ENCODE assay signal across 23 cellular contexts in genomic region chr4:83782591-83782990, GRCh38.
DNase-seq lines count a peak whose midpoint lies in the region; ATAC-seq, FAIRE-seq and TF ChIP-seq lines count a peak whose summit lies in the region.
"Had no signal": no experiment of that assay in that cellular context is flagged by ENCODE, and none has a peak within 500 bp of the region (broad histone marks: within the 10 kb centered on the region; RNA-seq: fewer than 3 reads in every experiment).

No MANE protein-coding gene starts in this region.

- no peak overlapping the region for H3K4ac ChIP-seq in H1 (replicated peaks; ENCODE audit: insufficient read length, low read depth, low read length)
- no peak overlapping the region for H3K4ac ChIP-seq in trophoblast cell (ENCODE audit: low read depth, low read length)

- H3K4me3 Mint-ChIP-seq in WTC11 = no peak overlapping the region
- H3K4me3 Mint-ChIP-seq: CD8-positive, alpha-beta memory T cell had no signal

- H3K27ac ChIP-seq in H1 (ENCODE audit: low read depth, low read length) = no peak overlapping the region
- H3K27ac ChIP-seq in trophoblast cell (ENCODE audit: low read depth, low read length) = no peak overlapping the region
- H3K27ac ChIP-seq in coronary artery = no peak overlapping the region
- H3K27ac ChIP-seq: C4-2B, Peyer's patch, SJSA1 had no signal

- FAIRE-seq in RCC 7860 (lab: Jason Lieb, UNC) = peak; percentile 86
- FAIRE-seq in H1 (lab: Jason Lieb, UNC) = no peak
- FAIRE-seq: GM12878 had no signal

- no peak overlapping the region for H4K12ac ChIP-seq in trophoblast cell (ENCODE audit: low read depth, low read length)

- H2BK12ac ChIP-seq in H1 (ENCODE audit: low read depth, low read length) (no peak overlapping the region), trophoblast cell (ENCODE audit: low read length) (no peak overlapping the region)

- H2BK5ac ChIP-seq in H1 (ENCODE audit: low read depth, low read length) (no peak overlapping the region), trophoblast cell (ENCODE audit: low read depth, low read length, poor library complexity) (no peak overlapping the region)

- in situ Hi-C loops in KBM-7 (cut with MboI; ENCODE audit: low pct_unique_long_range_greater_than_20kb, low sequenced_read_pairs) = no loop called here

- no peaks in the 10 kb centered on the region for H3K79me1 ChIP-seq in H1 (ENCODE audit: low read depth, low read length)
- no peaks in the 10 kb centered on the region for H3K79me1 ChIP-seq in trophoblast cell (ENCODE audit: low read length)

- no peak overlapping the region for H3K4me2 ChIP-seq in H1 (ENCODE audit: insufficient read depth in 1 of 2, low read depth in 2 of 2, low read length in 2 of 2)
- no peak overlapping the region for H3K4me2 ChIP-seq in trophoblast cell (ENCODE audit: low read length)

- H3K4me3 ChIP-seq in H1 (ENCODE audit: extremely low read depth in 1 of 4, insufficient read depth in 2 of 4, low read depth in 3 of 4, low read length in 4 of 4) = no peak overlapping the region
- H3K4me3 ChIP-seq in trophoblast cell (ENCODE audit: low read depth, low read length) = no peak overlapping the region
- no peak overlapping the region for H3K4me3 ChIP-seq in coronary artery
- H3K4me3 ChIP-seq: GM12878, HAP-1, Peyer's patch, SJSA1 had no signal

- H3K9me3 ChIP-seq in H1 (ENCODE audit: insufficient read depth in 2 of 2, low read depth in 1 of 2, low read length in 1 of 2) (no peaks in the 10 kb centered on the region), trophoblast cell (ENCODE audit: insufficient read depth, low read depth, low read length) (no peaks in the 10 kb centered on the region)
- H3K9me3 ChIP-seq: HAP-1, Peyer's patch, SJSA1 had no signal

- no peak for TF ChIP-seq POLR2A in H1 (IDR thresholded peaks at IDR 0.05; ENCODE audit: control extremely low read depth in 1 of 2, low read depth in 2 of 2, low read length in 2 of 2)

- no peaks in the 10 kb centered on the region for H3K27me3 ChIP-seq in H1 (replicated peaks in 1 of 4; ENCODE audit: control insufficient read depth in 3 of 4, extremely low read depth in 1 of 4, insufficient read depth in 3 of 4, low read length in 3 of 4)
- H3K27me3 ChIP-seq in trophoblast cell (ENCODE audit: insufficient read depth, low read length) = no peaks in the 10 kb centered on the region
- H3K27me3 ChIP-seq: Peyer's patch, SJSA1 had no signal

- TF ChIP-seq RAD21 in H1 (IDR thresholded peaks at IDR 0.05 in 1 of 2, conservative IDR thresholded peaks at IDR 0.05 in 1 of 2; ENCODE audit: low read depth in 2 of 2, low read length in 2 of 2) = no peak

- H3K23me2 ChIP-seq in H1 (ENCODE audit: low read depth, low read length) = no peaks in the 10 kb centered on the region

- H3K36me3 Mint-ChIP-seq in WTC11 = no peaks in the 10 kb centered on the region
- H3K36me3 Mint-ChIP-seq: CD8-positive, alpha-beta memory T cell had no signal

- H4K20me1 ChIP-seq in H1 (replicated peaks in 1 of 2; ENCODE audit: control insufficient read depth in 1 of 2, insufficient read depth in 2 of 2, low read length in 2 of 2) = no peaks in the 10 kb centered on the region

- no peak for ATAC-seq in WTC11
- ATAC-seq: GM12878, Right ventricle myocardium inferior had no signal

- H3K18ac ChIP-seq in H1 (ENCODE audit: extremely low read depth, low read length) (0 out of 2 replicates have a peak overlapping the region, but pooled peaks have one; percentile 4), trophoblast cell (ENCODE audit: low read length) (no peak overlapping the region)

- H3K4me1 ChIP-seq in H1 (replicated peaks in 1 of 4; ENCODE audit: control insufficient read depth in 3 of 4, insufficient read depth in 4 of 4, low read length in 3 of 4) (peaks cover 0 to 13% (median 5%) of the 10 kb centered on the region in 4 experiments; a peak in 3 of 7 replicates), trophoblast cell (ENCODE audit: control insufficient read depth in 1 of 2, insufficient read depth in 2 of 2, low read length in 2 of 2) (no peaks in the 10 kb centered on the region)
- H3K4me1 ChIP-seq: Peyer's patch had no signal

- H4K91ac ChIP-seq in H1 (replicated peaks; ENCODE audit: insufficient read length, low read length) (no peak overlapping the region), trophoblast cell (ENCODE audit: low read depth, low read length) (no peak overlapping the region)

- H4K8ac ChIP-seq in H1 (ENCODE audit: extremely low read depth, insufficient read depth, low read length) = no peak overlapping the region
- H4K8ac ChIP-seq in trophoblast cell (ENCODE audit: low read depth, low read length) = no peak overlapping the region

- H3K36me3 ChIP-seq in H1 (ENCODE audit: control insufficient read depth in 2 of 4, insufficient read depth in 4 of 4, low read length in 3 of 4) = no peaks in the 10 kb centered on the region
- H3K36me3 ChIP-seq in trophoblast cell (ENCODE audit: control insufficient read depth in 1 of 2, insufficient read depth in 2 of 2, low read length in 2 of 2) = no peaks in the 10 kb centered on the region
- H3K36me3 ChIP-seq: HAP-1, Peyer's patch, SJSA1 had no signal

- no peak overlapping the region for H2AFZ ChIP-seq in H1 (ENCODE audit: low read length)
- H2AFZ ChIP-seq in trophoblast cell (ENCODE audit: insufficient read depth, low read length, poor library complexity) = no peak overlapping the region

- peaks cover 34% of the 10 kb centered on the region for H3K4me1 Mint-ChIP-seq in WTC11
- H3K4me1 Mint-ChIP-seq: CD8-positive, alpha-beta memory T cell had no signal

- WGBS in H1 (ENCODE audit: extremely low coverage in 1 of 2, insufficient coverage in 1 of 2, insufficient read length in 1 of 2, insufficient replicate concordance in 2 of 2, low coverage in 1 of 2, low lambda C conversion rate in 2 of 2, missing lambda C conversion rate in 1 of 2), 2 experiments = 86% methylated on average over 6 of the region's 6 CpGs; no CpG with 5 or more reads in 1 of the 2 experiments
- 100% methylated on average over 3 of the region's 6 CpGs for WGBS in trophoblast cell (ENCODE audit: extremely low coverage, insufficient coverage, insufficient read length)

- DNase-seq in ELF-1 (ENCODE audit: low read depth, low spot score) (peak; percentile 29), RCC 7860 (ENCODE audit: low spot score) (peak; percentile 90), H1 (ENCODE audit: low read depth in 1 of 2, low spot score in 2 of 2) (no peak), trophoblast cell (peak; percentile 74 to 89), WTC11 (ENCODE audit: low spot score) (no peak), KBM-7 (no peak), glomerular visceral epithelial cell (ENCODE audit: extremely low spot score) (no peak), coronary artery (ENCODE audit: low spot score) (no peak)
- DNase-seq: Calu3; CD8-positive, alpha-beta memory T cell; DMS153; Karpas-422; NCI-H1694; NCI-H2081; NCI-H2171 treated with DMSO at 0.1 percent for 48 hours; NCI-H446; NCI-H526; Peyer's patch had no signal

- H2BK120ac ChIP-seq in H1 (replicated peaks; ENCODE audit: low read depth, low read length) (no peak overlapping the region), trophoblast cell (ENCODE audit: insufficient read depth, low read length, poor library complexity) (no peak overlapping the region)

- no peak overlapping the region for H3K14ac ChIP-seq in H1 (ENCODE audit: insufficient read length)
- H3K14ac ChIP-seq in trophoblast cell (ENCODE audit: low read length) = no peak overlapping the region

- no peak for TF ChIP-seq EP300 in H1 (IDR thresholded peaks at IDR 0.05; ENCODE audit: borderline replicate concordance in 1 of 2, low read depth in 2 of 2, low read length in 2 of 2)

- H3K23ac ChIP-seq in H1 (ENCODE audit: insufficient read length) (no peak overlapping the region), trophoblast cell (ENCODE audit: low read length) (no peak overlapping the region)

- no peak overlapping the region for H3K9ac ChIP-seq in H1 (replicated peaks in 1 of 4; ENCODE audit: extremely low read depth in 1 of 4, low read depth in 3 of 4, low read length in 3 of 4)
- no peak overlapping the region for H3K9ac ChIP-seq in trophoblast cell (ENCODE audit: low read length)

- no peak overlapping the region for H2BK20ac ChIP-seq in H1 (ENCODE audit: low read length)

- H3K56ac ChIP-seq in H1 (replicated peaks; ENCODE audit: insufficient read length, low read depth, low read length) = no peak overlapping the region

- H3K27ac Mint-ChIP-seq in WTC11 = no peak overlapping the region
- H3K27ac Mint-ChIP-seq: CD8-positive, alpha-beta memory T cell had no signal

- H3K27me3 Mint-ChIP-seq in WTC11 (ENCODE audit: low read depth) = peaks cover 68% of the 10 kb centered on the region

- TF ChIP-seq CTCF in H1 (IDR thresholded peaks at IDR 0.05; ENCODE audit: control extremely low read depth in 1 of 3, insufficient read depth in 1 of 3, low read depth in 1 of 3, low read length in 3 of 3) = no peak
- TF ChIP-seq CTCF in WTC11 (IDR thresholded peaks at IDR 0.05) = no peak
- no peak for TF ChIP-seq CTCF in coronary artery (IDR thresholded peaks at IDR 0.05)

- H4K5ac ChIP-seq in H1 (ENCODE audit: insufficient read length, low read depth, low read length) = no peak overlapping the region

- no peaks in the 10 kb centered on the region for H3K79me2 ChIP-seq in H1 (ENCODE audit: control insufficient read depth in 1 of 2, insufficient read depth in 2 of 2, low read length in 2 of 2)
- no peaks in the 10 kb centered on the region for H3K79me2 ChIP-seq in trophoblast cell (ENCODE audit: control insufficient read depth, insufficient read depth, low read length, poor library complexity)

- POLR2A ChIA-PET in H1 (lab: Charles Lee; ENCODE audit: partially characterized antibody) = no interaction called here
- POLR2A ChIA-PET in WTC11 (lab: Charles Lee) = no interaction called here

- no peak overlapping the region for H2AK5ac ChIP-seq in H1 (ENCODE audit: low read depth, low read length)
- no peak overlapping the region for H2AK5ac ChIP-seq in trophoblast cell (ENCODE audit: low read length)

- CTCF ChIA-PET in H1 (lab: Charles Lee; ENCODE audit: partially characterized antibody) (interaction anchor here (0.5 kb wide), 1 partner anchor 737 kb away, joined by 3 read pairs; no protein-coding TSS in a partner anchor), WTC11 (lab: Charles Lee) (no interaction called here)

- H3K9me3 Mint-ChIP-seq in WTC11 = no peaks in the 10 kb centered on the region

- no peak overlapping the region for H2BK15ac ChIP-seq in H1 (ENCODE audit: low read length)

TF ChIP-seq in WTC11, 78 proteins besides CTCF, POLR2A, EP300 and RAD21 (continues in another document):
- TF ChIP-seq E2F1 (CRISPR knock-in tag; IDR thresholded peaks at IDR 0.05) (no peak), GTF2I (CRISPR knock-in tag; conservative IDR thresholded peaks at IDR 0.05) (no peak), RORB (CRISPR knock-in tag; IDR thresholded peaks at IDR 0.05) (no peak), RELA (CRISPR knock-in tag; IDR thresholded peaks at IDR 0.05; ENCODE audit: borderline replicate concordance) (no peak)

Comparison
In these comparisons a context has a peak if more than half of its experiments do, and no peak if none do; other contexts are left out.
1. DNase-seq: peak in ELF-1 (single experiment), RCC 7860 (single experiment) and trophoblast cell (2 of 2); none in H1 (0 of 2), WTC11 (single experiment), KBM-7 (single experiment), glomerular visceral epithelial cell (single experiment) and coronary artery (single experiment).